8 cellular contexts compared by ENCODE assay signal in the genomic region with DNA sequence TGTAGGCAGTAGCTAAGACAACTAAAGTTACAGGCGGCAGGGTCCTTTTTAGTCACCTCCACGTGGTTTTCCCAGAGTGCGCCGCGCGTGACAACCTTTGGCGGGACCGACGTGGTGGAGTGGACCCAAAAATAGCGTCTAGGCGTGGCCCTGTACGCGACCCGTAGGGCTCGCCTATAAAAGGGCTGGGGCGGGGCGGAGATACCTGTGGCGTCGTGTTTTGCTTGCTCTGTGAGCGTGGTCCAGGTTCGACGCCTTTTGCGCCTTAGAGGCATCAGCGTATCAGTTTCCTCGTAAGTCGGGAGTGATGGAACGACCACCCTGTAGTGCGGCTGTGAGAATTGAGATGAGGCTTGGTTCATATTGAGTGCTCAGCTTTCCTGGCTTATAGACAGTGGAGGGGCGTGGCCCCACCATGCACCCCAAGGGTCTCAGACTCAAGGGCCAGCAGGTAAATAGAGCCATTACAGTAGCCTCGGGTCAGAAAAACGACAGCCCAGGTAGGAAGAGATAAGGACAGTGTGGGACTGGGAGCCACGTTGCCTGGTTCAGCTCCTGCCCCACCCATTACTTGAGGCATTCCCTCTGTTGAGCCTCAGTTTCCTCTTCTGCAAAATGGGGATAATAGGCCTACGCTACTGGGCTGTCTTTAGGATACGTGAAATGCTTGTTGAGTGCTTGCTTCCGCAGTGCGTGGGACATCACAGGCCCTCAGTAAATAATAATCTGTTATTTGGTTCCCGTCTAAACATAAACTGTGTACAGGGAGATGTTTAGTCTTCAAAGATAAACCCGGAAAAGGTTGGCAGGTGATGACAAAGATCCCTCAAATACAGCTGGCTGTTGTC. TPM values are rescaled to one million over a fixed set of nuclear protein-coding genes. Genes with fewer than 3 reads are reported as not detected.
DNase-seq lines count a peak whose midpoint lies in the region; ATAC-seq and TF ChIP-seq lines count a peak whose summit lies in the region.

No MANE protein-coding gene starts in this region.

- DNase-seq in activated T-cell treated with anti-CD3 and anti-CD28 coated beads for 24 hours (ENCODE audit: low read depth): peak; percentile 79
- DNase-seq in activated T-cell treated with anti-CD3 and anti-CD28 coated beads, Interleukin-2, amount 50 U/mL, for 1 hour: no peak
- DNase-seq in Karpas-422: peak; percentile 96
- peak; percentile 93 for DNase-seq in SW480 (ENCODE audit: low spot score)
- DNase-seq in smooth muscle cell (lab: John Stamatoyannopoulos, UW; ENCODE audit: unreplicated experiment): no peak

- H3K36me3 ChIP-seq in Karpas-422 (ENCODE audit: insufficient read depth, low read length) (no peaks in the 10 kb centered on the region; the same call in 1 of the 2 replicates), iPS-15b (ENCODE audit: control insufficient read depth, insufficient read depth, low read length) (peaks cover 13% of the 10 kb centered on the region), smooth muscle cell (ENCODE audit: low read depth) (no peaks in the 10 kb centered on the region)

- no peaks in the 10 kb centered on the region for H3K9me2 ChIP-seq in Karpas-422 (replicated peaks; ENCODE audit: insufficient read depth, low read length)

- H3K9me3 ChIP-seq in Karpas-422 (ENCODE audit: low read length): peaks cover 5% of the 10 kb centered on the region; the same call in 1 of the 2 replicates
- H3K9me3 ChIP-seq in iPS-15b (ENCODE audit: control insufficient read depth, insufficient read depth, low read length): peaks cover 5% of the 10 kb centered on the region
- no peaks in the 10 kb centered on the region for H3K9me3 ChIP-seq in smooth muscle cell (replicated peaks; ENCODE audit: low read depth)

- 44% methylated on average over 38 of the region's 38 CpGs for WGBS in smooth muscle cell (ENCODE audit: low lambda C conversion rate)

- H3K4me2 ChIP-seq in Karpas-422 (ENCODE audit: low read depth, low read length, poor library complexity, severe bottlenecking) (peak overlapping the region; percentile 85), smooth muscle cell (peak overlapping the region; percentile 84)

- no peak for TF ChIP-seq CTCF in smooth muscle cell (IDR thresholded peaks at IDR 0.05; ENCODE audit: borderline replicate concordance, insufficient read depth, poor library complexity, severe bottlenecking)

- no peak for ATAC-seq in GM19324 (IDR thresholded peaks at IDR 0.05; ENCODE audit: low FRiP score, unreplicated experiment)

- peak overlapping the region; percentile 73 for H3K4me3 ChIP-seq in Karpas-422 (ENCODE audit: low read length)
- H3K4me3 ChIP-seq in iPS-15b (ENCODE audit: low read depth, low read length): peak overlapping the region; percentile 85
- peak overlapping the region; percentile 61 for H3K4me3 ChIP-seq in smooth muscle cell

- H3K9ac ChIP-seq in Karpas-422 (ENCODE audit: low read length) (peak overlapping the region; percentile 83), iPS-15b (ENCODE audit: low read depth, low read length) (peak overlapping the region; percentile 94), smooth muscle cell (ENCODE audit: low read depth) (peak overlapping the region; percentile 82)

- H3K4me1 ChIP-seq in Karpas-422 (ENCODE audit: low read length) (peaks cover 32% of the 10 kb centered on the region), iPS-15b (ENCODE audit: control insufficient read depth, insufficient read depth, low read length) (no peaks in the 10 kb centered on the region), smooth muscle cell (ENCODE audit: low read depth) (peaks cover 8% of the 10 kb centered on the region)

- H3K27me3 ChIP-seq in Karpas-422 (ENCODE audit: low read length) (no peaks in the 10 kb centered on the region), iPS-15b (ENCODE audit: control insufficient read depth, insufficient read depth, low read length) (peaks cover 5% of the 10 kb centered on the region), smooth muscle cell (ENCODE audit: low read depth) (no peaks in the 10 kb centered on the region)

- H4K20me1 ChIP-seq in Karpas-422 (ENCODE audit: insufficient read depth, low read depth, low read length): no peaks in the 10 kb centered on the region
- H4K20me1 ChIP-seq in smooth muscle cell (ENCODE audit: low read depth): no peaks in the 10 kb centered on the region

- H2AFZ ChIP-seq in Karpas-422 (ENCODE audit: low read length) (peak overlapping the region; percentile 74), smooth muscle cell (ENCODE audit: low read depth) (peak overlapping the region; percentile 6)

- peaks cover 11% of the 10 kb centered on the region for H3F3A ChIP-seq in smooth muscle cell (ENCODE audit: low read depth)

- H3K79me2 ChIP-seq in Karpas-422 (ENCODE audit: low read length) (no peaks in the 10 kb centered on the region), smooth muscle cell (ENCODE audit: low read depth) (no peaks in the 10 kb centered on the region)

- peak overlapping the region; percentile 88 for H3K27ac ChIP-seq in Karpas-422 (ENCODE audit: low read length)
- peak overlapping the region; percentile 99 for H3K27ac ChIP-seq in angular gyrus (ENCODE audit: low read depth, low read length)
- H3K27ac ChIP-seq in smooth muscle cell (ENCODE audit: low read depth): peak overlapping the region; percentile 89

RNA-seq across cellular contexts. Expression of gene TMED1, which starts 0.7 kb away (rescaled TPM):
- 10.2 and 24.4 TPM in 2 replicates for total RNA-seq in Karpas-422 (2014; rRNA removed; shearing (Covaris generic); ENCODE audit: low replicate concordance)
- 30.7 and 44.4 TPM in 2 replicates for total RNA-seq in smooth muscle cell
- 99.9 and 107 TPM in 2 replicates for polyA plus RNA-seq in smooth muscle cell

RNA-seq across cellular contexts. Expression of gene C19orf38, which starts 11.5 kb away (rescaled TPM):
- 6.1 and 12.9 TPM in 2 replicates for total RNA-seq in Karpas-422 (2014; rRNA removed; shearing (Covaris generic); ENCODE audit: low replicate concordance)
- total RNA-seq in smooth muscle cell: 0.13 TPM in 1 of 2 replicates, not detected in the other
- polyA plus RNA-seq in smooth muscle cell: 0.79 and 1.5 TPM in 2 replicates

RNA-seq across cellular contexts. Expression of gene CARM1, which starts 34.7 kb away (rescaled TPM):
- total RNA-seq in Karpas-422 (2014; rRNA removed; shearing (Covaris generic); ENCODE audit: low replicate concordance): 32.7 and 38.2 TPM in 2 replicates
- total RNA-seq in smooth muscle cell: 22.7 and 25.4 TPM in 2 replicates
- 39.3 and 48.1 TPM in 2 replicates for polyA plus RNA-seq in smooth muscle cell

Comparison
In these comparisons a context has a peak if more than half of its experiments do, and no peak if none do; other contexts are left out.
1. DNase-seq: peak in activated T-cell treated with anti-CD3 and anti-CD28 coated beads for 24 hours (single experiment), Karpas-422 (single experiment) and SW480 (single experiment); none in activated T-cell treated with anti-CD3 and anti-CD28 coated beads, Interleukin-2, amount 50 U/mL, for 1 hour (single experiment) and smooth muscle cell (single experiment).
2. Peak in every context shown above with its lines, with median percentiles within 50 percentile points of each other: H3K27ac ChIP-seq, H3K4me3 ChIP-seq and H3K9ac ChIP-seq.